ENCODE assay signal across 8 cellular contexts in the genomic region with DNA sequence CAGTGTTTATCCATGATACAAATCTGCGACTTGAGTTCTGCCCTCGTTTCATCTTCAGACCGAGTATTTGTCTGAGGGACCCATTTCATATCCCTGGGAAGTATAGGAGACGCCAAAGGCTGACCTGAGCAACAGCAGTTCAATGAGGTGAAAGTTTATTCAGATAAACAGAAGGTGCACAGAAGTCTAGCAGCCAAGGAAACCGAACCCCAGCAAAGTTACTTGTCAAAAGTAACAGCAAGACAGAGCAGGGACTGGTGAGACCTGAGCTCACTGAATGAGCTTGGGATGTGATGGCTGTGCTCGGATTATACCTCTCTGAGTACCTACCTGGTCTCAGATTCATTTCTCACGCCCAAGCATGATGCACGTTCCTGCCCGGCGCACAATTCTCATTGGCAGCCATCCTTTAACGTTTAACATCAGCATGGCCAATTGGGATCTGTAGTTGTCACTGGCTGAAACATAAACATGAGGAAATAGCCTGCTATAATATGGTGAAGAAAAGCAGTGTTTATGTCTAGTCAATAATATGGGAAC. TPM values are rescaled to one million over a fixed set of nuclear protein-coding genes. Genes with fewer than 3 reads are reported as not detected.
DNase-seq lines count a peak whose midpoint lies in the region; ATAC-seq and TF ChIP-seq lines count a peak whose summit lies in the region.

No MANE protein-coding gene starts in this region.

- H3K4me3 ChIP-seq in colonic mucosa (peak overlapping the region; percentile 54), mucosa of stomach (ENCODE audit: low read length) (peak overlapping the region; percentile 89), aorta (ENCODE audit: low read length in 2 of 2) (peak overlapping the region; percentile 60 to 72)

- H3K36me3 ChIP-seq in colonic mucosa = no peaks in the 10 kb centered on the region
- H3K36me3 ChIP-seq in mucosa of stomach (ENCODE audit: control insufficient read depth, insufficient read depth, low read length) = no peaks in the 10 kb centered on the region
- H3K36me3 ChIP-seq in aorta (ENCODE audit: control insufficient read depth in 1 of 2, insufficient read depth in 2 of 2, low read length in 1 of 2) = no peaks in the 10 kb centered on the region

- peak overlapping the region; percentile 84 for H3K27ac ChIP-seq in colonic mucosa
- no peak overlapping the region for H3K27ac ChIP-seq in aorta (ENCODE audit: low read depth in 1 of 2, low read length in 2 of 2)

- 4 to 5% methylated on average over 11 of the region's 11 CpGs for WGBS in aorta, 2 donors

- H3K9ac ChIP-seq in colonic mucosa (ENCODE audit: low read depth in 2 of 2, low read length in 2 of 2) (peak overlapping the region; percentile 37 to 87), mucosa of stomach (ENCODE audit: low read length) (peak overlapping the region; percentile 75)

- DNase-seq in NCI-H510A treated with DMSO at 0.1 percent for 48 hours (lab: John Stamatoyannopoulos, UW) = peak; percentile 26
- DNase-seq in NCI-H510A (lab: John Stamatoyannopoulos, UW) = no peak
- DNase-seq in RPMI8226 = peak; percentile 18
- DNase-seq in colonic mucosa = peak; percentile 69
- no peak for DNase-seq in aorta
- no peak for DNase-seq in middle frontal gyrus (ENCODE audit: extremely low spot score, low spot score)

- H3K4me1 ChIP-seq in colonic mucosa (no peaks in the 10 kb centered on the region), mucosa of stomach (ENCODE audit: control insufficient read depth, insufficient read depth, low read length) (peaks cover 14% of the 10 kb centered on the region), aorta (ENCODE audit: control insufficient read depth in 1 of 2, insufficient read depth in 2 of 2, low read length in 2 of 2) (peaks cover 2 to 5% of the 10 kb centered on the region in 2 donors)

- H3K27me3 ChIP-seq in colonic mucosa (no peaks in the 10 kb centered on the region), mucosa of stomach (ENCODE audit: control insufficient read depth, insufficient read depth, low read length) (no peaks in the 10 kb centered on the region), aorta (ENCODE audit: control insufficient read depth in 1 of 2, insufficient read depth in 2 of 2, low read length in 1 of 2) (no peaks in the 10 kb centered on the region)

- H3K9me3 ChIP-seq in colonic mucosa (no peaks in the 10 kb centered on the region), mucosa of stomach (ENCODE audit: control insufficient read depth, low read length) (no peaks in the 10 kb centered on the region), aorta (ENCODE audit: control insufficient read depth, low read length) (no peaks in the 10 kb centered on the region)

- intact Hi-C loops in colonic mucosa (cut with DNase I) (loop anchor here (5.0 kb wide), 1 partner anchor 91 kb away; a partner anchor contains a TSS), aorta (cut with DNase I) (loop anchor here in 1 of 2 donors (2.0 to 5.0 kb wide), 2 partner anchors 93 to 1269 kb away; a partner anchor contains a TSS)

- ATAC-seq in aorta (ENCODE audit: low FRiP score) (no peak), HG03039 (IDR thresholded peaks at IDR 0.05; ENCODE audit: unreplicated experiment) (no peak)

- TF ChIP-seq CTCF in colonic mucosa (IDR thresholded peaks at IDR 0.05) = no peak

RNA-seq across cellular contexts. Expression of a gene that starts 0.6 kb away (rescaled TPM):
- total RNA-seq in colonic mucosa (10 to 100 TPM; 12.1 TPM), aorta (10 to 100 TPM in 1 of 2 donors, 1 to 10 TPM in 1; 7.1 to 12.0 TPM)
- 1 to 10 TPM; 4.5 to 5.1 TPM for polyA plus RNA-seq in aorta

RNA-seq across cellular contexts. Expression of a gene that starts 6.3 kb away (rescaled TPM):
- total RNA-seq in colonic mucosa (100 to 1,000 TPM; 269 to 288 TPM), aorta (100 to 1,000 TPM; 107 to 133 TPM)
- polyA plus RNA-seq in aorta = 100 to 1,000 TPM; 217 to 436 TPM

Comparison
In these comparisons a context has a peak if more than half of its experiments do, and no peak if none do; other contexts are left out.
1. DNase-seq: peak in NCI-H510A treated with DMSO at 0.1 percent for 48 hours (single experiment), RPMI8226 (single experiment) and colonic mucosa (single experiment); none in NCI-H510A (single experiment), aorta (0 of 2) and middle frontal gyrus (single experiment).
2. Peak in every context shown above with its lines, with median percentiles within 50 percentile points of each other: H3K4me3 ChIP-seq.